30 cellular contexts compared by ENCODE assay signal in genomic region chr3:138135141-138135832, GRCh38. TPM values are rescaled to one million over a fixed set of nuclear protein-coding genes. Genes with fewer than 3 reads are reported as not detected.
DNase-seq lines count a peak whose midpoint lies in the region; ATAC-seq and TF ChIP-seq lines count a peak whose summit lies in the region.
"Had no signal": no experiment of that assay in that cellular context is flagged by ENCODE, and none has a peak within 500 bp of the region (broad histone marks: within the 10 kb centered on the region; RNA-seq: fewer than 3 reads in every experiment).

No MANE protein-coding gene starts in this region.

- H3K4me1 ChIP-seq in right atrium auricular region, result no peaks in the 10 kb centered on the region
- H3K4me1 ChIP-seq: BE2C, foreskin keratinocyte, thyroid gland had no signal

- no peaks in the 10 kb centered on the region for H3K27me3 ChIP-seq in right atrium auricular region
- H3K27me3 ChIP-seq: BE2C, SJCRH30, thyroid gland had no signal

- peak; percentile 46 for ATAC-seq in Right ventricle myocardium superior (ENCODE audit: poor library complexity)
- ATAC-seq in HG03039 (IDR thresholded peaks at IDR 0.05; ENCODE audit: unreplicated experiment), result no peak
- ATAC-seq: activated naive CD8-positive, alpha-beta T cell treated with anti-CD3 and anti-CD28 coated beads, Interleukin-2, amount 50 U/mL, for 24 hours; foreskin keratinocyte; PC-3; stimulated activated naive CD8-positive, alpha-beta T cell treated with anti-CD3 and anti-CD28 coated beads, Interleukin-15, Interleukin-2, amounts not matched to agents 100 U/mL and 50 U/mL, for 24 hours; T-helper 17 cell; WTC11 had no signal

- no peak overlapping the region for H3K4me3 ChIP-seq in right atrium auricular region
- H3K4me3 ChIP-seq: MG63, SJCRH30, thyroid gland had no signal

- no peak for TF ChIP-seq CTCF in right atrium auricular region (IDR thresholded peaks at IDR 0.05)

- H3K9me3 ChIP-seq in right atrium auricular region, result no peaks in the 10 kb centered on the region
- H3K9me3 ChIP-seq: BE2C, MG63, SJCRH30, thyroid gland had no signal

- H3K27me3 Mint-ChIP-seq in dendritic cell treated with granulocyte-macrophage colony-stimulating factor and Interleukin-4, amounts not matched to agents 40 ng/mL and 50 ng/mL, for 4 days, result no peaks in the 10 kb centered on the region

- H3K36me3 ChIP-seq in right atrium auricular region, result no peaks in the 10 kb centered on the region
- H3K36me3 ChIP-seq: BE2C, MG63, SJCRH30, thyroid gland had no signal

- H3K4me3 Mint-ChIP-seq in dendritic cell treated with granulocyte-macrophage colony-stimulating factor and Interleukin-4, amounts not matched to agents 40 ng/mL and 50 ng/mL, for 4 days, result peak overlapping the region; percentile 34
- H3K4me3 Mint-ChIP-seq: activated naive CD8-positive, alpha-beta T cell treated with anti-CD3 and anti-CD28 coated beads, Interleukin-2, amount 50 U/mL, for 24 hours; brain; T-helper 17 cell; WTC11 had no signal

- intact Hi-C loops in Right ventricle myocardium superior (cut with DNase I), result no loop called here
- intact Hi-C loops in dendritic cell treated with granulocyte-macrophage colony-stimulating factor and Interleukin-4, amounts not matched to agents 40 ng/mL and 50 ng/mL, for 4 days (cut with micrococcal nuclease), result no loop called here

- no peaks in the 10 kb centered on the region for H3K36me3 Mint-ChIP-seq in dendritic cell treated with granulocyte-macrophage colony-stimulating factor and Interleukin-4, amounts not matched to agents 40 ng/mL and 50 ng/mL, for 4 days (ENCODE audit: low read depth)
- H3K36me3 Mint-ChIP-seq: brain, WTC11 had no signal

- DNase-seq in Right ventricle myocardium superior (no peak), right atrium auricular region (ENCODE audit: low spot score) (no peak), NOMO-1 (lab: John Stamatoyannopoulos, UW; ENCODE audit: unreplicated experiment in 2 of 2) (peak; percentile 60 to 90), superior temporal gyrus (ENCODE audit: extremely low spot score) (peak; percentile 17), hippocampal formation (lab: John Stamatoyannopoulos, UW) (no peak), SHP77 (lab: John Stamatoyannopoulos, UW) (no peak)
- DNase-seq: activated CD4-positive, alpha-beta T cell treated with anti-CD3 and anti-CD28 coated beads, Interleukin-2, amount 50 U/mL, for 48 hours; activated CD8-positive, alpha-beta memory T cell treated with anti-CD3 and anti-CD28 coated beads, Interleukin-2, amount 50 U/mL, for 48 hours; activated effector memory CD4-positive, alpha-beta T cell treated with Interleukin-2 at 50 U/mL for 16 hours; activated naive CD8-positive, alpha-beta T cell treated with anti-CD3 and anti-CD28 coated beads, Interleukin-2, amount 50 U/mL, for 24 hours; BE2C; Calu3; effector CD8-positive, alpha-beta T cell; foreskin keratinocyte; GOT3; MG63; NCI-H748 treated with DMSO at 0.1 percent for 48 hours; PC-3; SJCRH30; stimulated activated CD4-positive, alpha-beta T cell treated with anti-CD3 and anti-CD28 coated beads, Interleukin-4, amount 100 ng/mL, for 24 hours; stimulated activated naive CD8-positive, alpha-beta T cell treated with anti-CD3 and anti-CD28 coated beads, Interleukin-15, Interleukin-2, amounts not matched to agents 100 U/mL and 50 U/mL, for 24 hours; T-helper 17 cell; thyroid gland had no signal

- H3K9me3 Mint-ChIP-seq in dendritic cell treated with granulocyte-macrophage colony-stimulating factor and Interleukin-4, amounts not matched to agents 40 ng/mL and 50 ng/mL, for 4 days, result no peaks in the 10 kb centered on the region
- H3K9me3 Mint-ChIP-seq: activated naive CD8-positive, alpha-beta T cell treated with anti-CD3 and anti-CD28 coated beads, Interleukin-2, amount 50 U/mL, for 24 hours; brain had no signal

- H3K27ac Mint-ChIP-seq in dendritic cell treated with granulocyte-macrophage colony-stimulating factor and Interleukin-4, amounts not matched to agents 40 ng/mL and 50 ng/mL, for 4 days, result peak overlapping the region; percentile 83
- H3K27ac Mint-ChIP-seq: activated naive CD8-positive, alpha-beta T cell treated with anti-CD3 and anti-CD28 coated beads, Interleukin-2, amount 50 U/mL, for 24 hours; brain; T-helper 17 cell; WTC11 had no signal

- H3K4me1 Mint-ChIP-seq in dendritic cell treated with granulocyte-macrophage colony-stimulating factor and Interleukin-4, amounts not matched to agents 40 ng/mL and 50 ng/mL, for 4 days (ENCODE audit: low read depth), result peaks cover 81% of the 10 kb centered on the region
- H3K4me1 Mint-ChIP-seq: activated naive CD8-positive, alpha-beta T cell treated with anti-CD3 and anti-CD28 coated beads, Interleukin-2, amount 50 U/mL, for 24 hours; brain had no signal

- H3K27ac ChIP-seq in right atrium auricular region, result no peak overlapping the region
- H3K27ac ChIP-seq: foreskin keratinocyte, SJCRH30, thyroid gland had no signal

RNA-seq across cellular contexts. Expression of gene A4GNT, which starts 3.1 kb away (rescaled TPM):
- total RNA-seq in Right ventricle myocardium superior (not detected), right atrium auricular region (not detected)
- total RNA-seq: A172, Calu3, foreskin keratinocyte, lower leg skin, PC-3, renal cortical epithelial cell, T-helper 17 cell, thyroid gland, WTC11 had no signal

RNA-seq across cellular contexts. Expression of gene DZIP1L, which starts 19.9 kb away (rescaled TPM):
- total RNA-seq in Right ventricle myocardium superior (4.1 TPM), right atrium auricular region (1 to 10 TPM; 4.0 to 4.6 TPM)
- total RNA-seq: T-helper 17 cell had no signal

RNA-seq across cellular contexts. Expression of gene DBR1, which starts 39.4 kb away (rescaled TPM):
- total RNA-seq in Right ventricle myocardium superior (8.3 TPM), right atrium auricular region (1 to 10 TPM; 6.9 to 8.1 TPM)

RNA-seq across cellular contexts. Expression of gene ARMC8, which starts 51.8 kb away (rescaled TPM):
- total RNA-seq in Right ventricle myocardium superior, result 32.1 TPM
- 10 to 100 TPM; 28.6 to 33.8 TPM for total RNA-seq in right atrium auricular region

Comparison
In these comparisons a context has a peak if more than half of its experiments do, and no peak if none do; other contexts are left out.
1. DNase-seq: peak in NOMO-1 (2 of 2) and superior temporal gyrus (single experiment); none in Right ventricle myocardium superior (single experiment), right atrium auricular region (single experiment), hippocampal formation (0 of 2) and SHP77 (0 of 2).